ENCODE assay signal across 28 cellular contexts in genomic region chr16:73191111-73192046, GRCh38.
"Had no signal": no experiment of that assay in that cellular context is flagged by ENCODE, and none has a peak within 500 bp of the region (broad histone marks: within the 10 kb centered on the region; RNA-seq: fewer than 3 reads in every experiment).

No MANE protein-coding gene starts in this region.

- H3K4me1 ChIP-seq: adrenal gland, breast epithelium, colonic mucosa, left lung, prostate gland, right atrium auricular region, transverse colon had no signal

- H3K4me1 Mint-ChIP-seq: central memory CD8-positive, alpha-beta T cell; immature natural killer cell; stimulated activated effector memory CD8-positive, alpha-beta T cell treated with anti-CD3 and anti-CD28 coated beads, Interleukin-12 subunit alpha, Interleukin-12 subunit beta, amount 100 ng/mL, for 72 hours had no signal

- FAIRE-seq: astrocyte, urothelium cell line had no signal

- H3K27ac ChIP-seq: adrenal gland, breast epithelium, colonic mucosa, hepatocyte, left lung, ovary, prostate gland, right atrium auricular region, transverse colon had no signal

- H3K9me3 ChIP-seq: adrenal gland, breast epithelium, colonic mucosa, left lung, prostate gland, right atrium auricular region, transverse colon had no signal

- H3K36me3 ChIP-seq: adrenal gland, breast epithelium, colonic mucosa, left lung, ovary, prostate gland, right atrium auricular region, transverse colon had no signal

- H3K27me3 ChIP-seq: adrenal gland, colonic mucosa, hepatocyte, left lung, ovary, right atrium auricular region, transverse colon had no signal

- DNase-seq: activated CD4-positive, alpha-beta T cell treated with anti-CD3 and anti-CD28 coated beads for 4 hours; activated CD4-positive, alpha-beta T cell treated with anti-CD3 and anti-CD28 coated beads, Interleukin-2, amount 50 U/mL, for 48 hours; activated CD4-positive, CD25-positive, alpha-beta regulatory T cell; activated CD8-positive, alpha-beta memory T cell treated with anti-CD3 and anti-CD28 coated beads, Interleukin-2, amount 50 U/mL, for 48 hours; activated naive CD4-positive, alpha-beta T cell; activated T-cell treated with anti-CD3 and anti-CD28 coated beads, Interleukin-2, amount 50 U/mL, for 4 hours; adrenal gland; colonic mucosa; endodermal cell; immature natural killer cell; kidney glomerular epithelial cell; left lung; naive thymus-derived CD4-positive, alpha-beta T cell; ovary; T1000; transverse colon had no signal

- H3K27me3 Mint-ChIP-seq: activated naive CD8-positive, alpha-beta T cell; central memory CD8-positive, alpha-beta T cell had no signal

- H2AFZ ChIP-seq: hepatocyte had no signal

- H3K4me2 ChIP-seq: hepatocyte had no signal

- H3K4me3 Mint-ChIP-seq: activated naive CD8-positive, alpha-beta T cell; activated T-cell treated with anti-CD3 and anti-CD28 coated beads, Interleukin-2, amount 50 U/mL, for 4 hours; central memory CD8-positive, alpha-beta T cell; endodermal cell; immature natural killer cell; naive thymus-derived CD4-positive, alpha-beta T cell; stimulated activated effector memory CD8-positive, alpha-beta T cell treated with anti-CD3 and anti-CD28 coated beads, Interleukin-12 subunit alpha, Interleukin-12 subunit beta, amount 100 ng/mL, for 72 hours; T-helper 1 cell treated with Interleukin-12 subunit alpha and Interleukin-12 subunit beta and Interleukin-4 antibody, amounts not matched to agents 30 μg/mL and 1 μg/mL, for 36 hours had no signal

- H3K36me3 Mint-ChIP-seq: activated naive CD8-positive, alpha-beta T cell; immature natural killer cell; naive thymus-derived CD4-positive, alpha-beta T cell; stimulated activated effector memory CD8-positive, alpha-beta T cell treated with anti-CD3 and anti-CD28 coated beads, Interleukin-12 subunit alpha, Interleukin-12 subunit beta, amount 100 ng/mL, for 72 hours had no signal

- H3K9me3 Mint-ChIP-seq: activated T-cell treated with anti-CD3 and anti-CD28 coated beads, Interleukin-2, amount 50 U/mL, for 4 hours; central memory CD8-positive, alpha-beta T cell; endodermal cell; immature natural killer cell; T-helper 1 cell treated with Interleukin-12 subunit alpha and Interleukin-12 subunit beta and Interleukin-4 antibody, amounts not matched to agents 30 μg/mL and 1 μg/mL, for 36 hours had no signal

- ATAC-seq: activated T-cell treated with anti-CD3 and anti-CD28 coated beads, Interleukin-2, amount 50 U/mL, for 4 hours; left lung; naive thymus-derived CD4-positive, alpha-beta T cell; stimulated activated effector memory CD8-positive, alpha-beta T cell treated with anti-CD3 and anti-CD28 coated beads, Interleukin-12 subunit alpha, Interleukin-12 subunit beta, amount 100 ng/mL, for 72 hours had no signal

- H3K4me3 ChIP-seq: adrenal gland, breast epithelium, colonic mucosa, hepatocyte, left lung, lung, ovary, prostate gland, right atrium auricular region, transverse colon had no signal

- H3K79me2 ChIP-seq: hepatocyte had no signal

- H3K27ac Mint-ChIP-seq: activated naive CD8-positive, alpha-beta T cell; activated T-helper 2 cell treated with anti-CD3 and anti-CD28 coated beads, Interferon-gamma antibody, Interleukin-2, Interleukin-4, amounts not matched to agents 10 μg/mL and 5 μg/mL and 100 μg/mL, durations not matched to agents 14 hours and 24 hours and 36 hours; endodermal cell; immature natural killer cell; naive thymus-derived CD4-positive, alpha-beta T cell; stimulated activated effector memory CD8-positive, alpha-beta T cell treated with anti-CD3 and anti-CD28 coated beads, Interleukin-12 subunit alpha, Interleukin-12 subunit beta, amount 100 ng/mL, for 72 hours; T-helper 1 cell treated with Interleukin-12 subunit alpha and Interleukin-12 subunit beta and Interleukin-4 antibody, amounts not matched to agents 30 μg/mL and 1 μg/mL, for 36 hours had no signal
